9 cellular contexts compared by ENCODE assay signal in the genomic region with DNA sequence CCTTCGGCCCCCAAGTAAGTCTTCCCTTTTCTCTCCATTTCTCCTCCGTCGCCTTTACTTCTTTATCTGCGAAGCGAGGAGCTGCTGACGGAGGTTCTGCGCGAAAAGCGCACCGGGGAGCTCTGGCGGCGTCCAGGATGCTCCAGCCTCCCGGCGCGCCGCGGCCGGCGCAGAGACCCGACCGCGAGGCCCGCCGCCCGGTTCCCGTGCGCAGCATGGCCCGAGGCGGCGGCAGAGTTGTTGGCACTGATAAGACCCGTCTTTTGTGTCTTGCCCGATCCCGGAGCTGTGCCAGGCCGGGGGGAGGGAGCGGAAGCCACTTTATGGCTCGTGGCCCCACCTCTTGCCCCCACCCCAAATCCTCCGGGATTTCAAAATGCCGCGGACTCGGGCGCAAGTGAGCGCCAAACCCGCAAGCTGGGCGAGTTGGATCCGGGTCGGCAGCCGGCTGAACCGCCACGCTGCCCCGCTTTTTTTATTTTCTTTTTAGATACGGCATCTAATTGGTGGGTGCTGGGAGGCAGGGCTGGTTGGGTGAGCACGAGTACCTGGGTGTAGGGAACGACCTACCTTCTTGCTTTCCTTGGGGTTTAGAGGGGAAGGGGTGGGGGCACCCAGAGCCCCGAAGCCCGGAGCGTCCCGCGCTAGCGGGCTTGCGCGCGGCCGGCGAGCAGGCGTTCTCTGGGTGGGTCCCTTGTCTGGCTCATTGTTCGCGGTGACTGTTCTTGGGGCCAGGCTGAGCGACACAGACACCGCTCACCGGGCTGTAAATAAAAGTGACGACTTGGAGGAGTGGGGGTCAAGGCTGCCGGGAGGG.
A peak's percentile ranks its signal among the peaks of the same experiment; 100 is the strongest.
DNase-seq lines count a peak whose midpoint lies in the region; FAIRE-seq and TF ChIP-seq lines count a peak whose summit lies in the region.
"Had no signal": no experiment of that assay in that cellular context is flagged by ENCODE, and none has a peak within 500 bp of the region (broad histone marks: within the 10 kb centered on the region; RNA-seq: fewer than 3 reads in every experiment).

No MANE protein-coding gene starts in this region.

- H3K4me1 Mint-ChIP-seq in activated CD4-positive, alpha-beta T cell treated with anti-CD3 and anti-CD28 coated beads, Interleukin-2, amount 10 ng/mL, durations not matched to agents 24 days and 14 days: peaks cover 2% of the 10 kb centered on the region
- H3K4me1 Mint-ChIP-seq in immature natural killer cell: peaks cover 0 to 5% of the 10 kb centered on the region in 2 donors

- H3K9me3 ChIP-seq in Peyer's patch (no peaks in the 10 kb centered on the region), osteoblast (ENCODE audit: low read depth, low read length) (no peaks in the 10 kb centered on the region)

- no peak for TF ChIP-seq POLR2A in Peyer's patch (IDR thresholded peaks at IDR 0.05)

- H3K27ac ChIP-seq in Peyer's patch (no peak overlapping the region), osteoblast (ENCODE audit: low read depth, low read length) (no peak overlapping the region)

- no peaks in the 10 kb centered on the region for H3K36me3 Mint-ChIP-seq in activated CD4-positive, alpha-beta T cell treated with anti-CD3 and anti-CD28 coated beads, Interleukin-2, amount 10 ng/mL, durations not matched to agents 24 days and 14 days (ENCODE audit: low read depth)
- H3K36me3 Mint-ChIP-seq in immature natural killer cell: peaks cover 0 to 8% (median 0%) of the 10 kb centered on the region in 3 donors

- DNase-seq in activated CD4-positive, alpha-beta T cell treated with anti-CD3 and anti-CD28 coated beads, Interleukin-2, amount 10 ng/mL, durations not matched to agents 24 days and 14 days: no peak
- no peak for DNase-seq in activated CD4-positive, alpha-beta T cell treated with anti-CD3 and anti-CD28 coated beads for 1 hour
- peak in 1 of 3 donors; percentile 43 for DNase-seq in Peyer's patch
- peak; percentile 25 to 68 for DNase-seq in foreskin fibroblast
- DNase-seq in osteoblast (ENCODE audit: insufficient read length, low spot score, missing footprints): no peak
- DNase-seq in RCC 7860 (ENCODE audit: low spot score): no peak
- no peak for DNase-seq in immature natural killer cell
- no peak for DNase-seq in HT-29 (ENCODE audit: low spot score)

- peak overlapping the region; percentile 65 for H3K4me2 ChIP-seq in osteoblast (ENCODE audit: insufficient read depth, low read length)

- H3K4me1 ChIP-seq in Peyer's patch: peaks cover 0 to 5% (median 0%) of the 10 kb centered on the region in 4 donors
- H3K4me1 ChIP-seq in osteoblast (ENCODE audit: insufficient read depth, low read length): no peaks in the 10 kb centered on the region

- H3K27ac Mint-ChIP-seq in activated CD4-positive, alpha-beta T cell treated with anti-CD3 and anti-CD28 coated beads, Interleukin-2, amount 10 ng/mL, durations not matched to agents 24 days and 14 days: no peak overlapping the region
- H3K27ac Mint-ChIP-seq in immature natural killer cell: no peak overlapping the region

- peaks cover 35% of the 10 kb centered on the region for H3K27me3 Mint-ChIP-seq in activated CD4-positive, alpha-beta T cell treated with anti-CD3 and anti-CD28 coated beads, Interleukin-2, amount 10 ng/mL, durations not matched to agents 24 days and 14 days
- H3K27me3 Mint-ChIP-seq in immature natural killer cell (ENCODE audit: low read depth in 3 of 3): peaks cover 10 to 23% (median 17%) of the 10 kb centered on the region in 3 donors

- H3K4me3 ChIP-seq in Peyer's patch: peak overlapping the region; percentile 17 to 53 (median 37)
- peak overlapping the region; percentile 48 to 66 for H3K4me3 ChIP-seq in foreskin fibroblast (ENCODE audit: low read depth in 1 of 2, low read length in 2 of 2)
- peak overlapping the region; percentile 55 for H3K4me3 ChIP-seq in osteoblast (ENCODE audit: insufficient read depth, low read length)

- no peaks in the 10 kb centered on the region for H3K79me2 ChIP-seq in osteoblast (ENCODE audit: insufficient read depth, low read length)

- H3K9me3 Mint-ChIP-seq in activated CD4-positive, alpha-beta T cell treated with anti-CD3 and anti-CD28 coated beads, Interleukin-2, amount 10 ng/mL, durations not matched to agents 24 days and 14 days: peaks cover 4% of the 10 kb centered on the region
- peaks cover 6 to 26% (median 16%) of the 10 kb centered on the region in 6 donors for H3K9me3 Mint-ChIP-seq in immature natural killer cell

- peak overlapping the region; percentile 23 for H3K4me3 Mint-ChIP-seq in activated CD4-positive, alpha-beta T cell treated with anti-CD3 and anti-CD28 coated beads, Interleukin-2, amount 10 ng/mL, durations not matched to agents 24 days and 14 days
- H3K4me3 Mint-ChIP-seq in immature natural killer cell: no peak overlapping the region

- no peak for FAIRE-seq in RCC 7860 (lab: Jason Lieb, UNC)
- FAIRE-seq: TTC549 had no signal

- no peaks in the 10 kb centered on the region for H3K36me3 ChIP-seq in Peyer's patch
- no peaks in the 10 kb centered on the region for H3K36me3 ChIP-seq in osteoblast (ENCODE audit: insufficient read depth, low read length)

- no peaks in the 10 kb centered on the region for H4K20me1 ChIP-seq in osteoblast (ENCODE audit: insufficient read depth, low read length)

- no peak for TF ChIP-seq CTCF in Peyer's patch (IDR thresholded peaks at IDR 0.05)
- no peak for TF ChIP-seq CTCF in foreskin fibroblast (IDR thresholded peaks at IDR 0.05; ENCODE audit: low read depth, low read length)
- TF ChIP-seq CTCF in osteoblast (IDR thresholded peaks at IDR 0.05; ENCODE audit: extremely low read depth, low read depth, low read length): no peak

- peak overlapping the region; percentile 65 for H2AFZ ChIP-seq in osteoblast (ENCODE audit: low read length)

- peaks cover 0 to 15% of the 10 kb centered on the region in 2 donors for H3K27me3 ChIP-seq in Peyer's patch
- peaks cover 32% of the 10 kb centered on the region for H3K27me3 ChIP-seq in osteoblast (ENCODE audit: insufficient read depth, low read length)

- intact Hi-C loops in activated CD4-positive, alpha-beta T cell treated with anti-CD3 and anti-CD28 coated beads, Interleukin-2, amount 10 ng/mL, durations not matched to agents 24 days and 14 days (cut with micrococcal nuclease): loop anchor here (10.0 kb wide), 1 partner anchor 530 kb away; the partner anchor contains the start of gene SEMA6D

Comparison
In these comparisons a context has a peak if more than half of its experiments do, and no peak if none do; other contexts are left out.
1. DNase-seq: peak in foreskin fibroblast (2 of 2); none in activated CD4-positive, alpha-beta T cell treated with anti-CD3 and anti-CD28 coated beads, Interleukin-2, amount 10 ng/mL, durations not matched to agents 24 days and 14 days (single experiment), activated CD4-positive, alpha-beta T cell treated with anti-CD3 and anti-CD28 coated beads for 1 hour (single experiment), osteoblast (single experiment), RCC 7860 (single experiment), immature natural killer cell (0 of 3) and HT-29 (single experiment).
2. Peak in every context shown above with its lines, with median percentiles within 50 percentile points of each other: H3K4me3 ChIP-seq.